Comparison of ENCODE assay signal across 1 cellular context in the genomic region with DNA sequence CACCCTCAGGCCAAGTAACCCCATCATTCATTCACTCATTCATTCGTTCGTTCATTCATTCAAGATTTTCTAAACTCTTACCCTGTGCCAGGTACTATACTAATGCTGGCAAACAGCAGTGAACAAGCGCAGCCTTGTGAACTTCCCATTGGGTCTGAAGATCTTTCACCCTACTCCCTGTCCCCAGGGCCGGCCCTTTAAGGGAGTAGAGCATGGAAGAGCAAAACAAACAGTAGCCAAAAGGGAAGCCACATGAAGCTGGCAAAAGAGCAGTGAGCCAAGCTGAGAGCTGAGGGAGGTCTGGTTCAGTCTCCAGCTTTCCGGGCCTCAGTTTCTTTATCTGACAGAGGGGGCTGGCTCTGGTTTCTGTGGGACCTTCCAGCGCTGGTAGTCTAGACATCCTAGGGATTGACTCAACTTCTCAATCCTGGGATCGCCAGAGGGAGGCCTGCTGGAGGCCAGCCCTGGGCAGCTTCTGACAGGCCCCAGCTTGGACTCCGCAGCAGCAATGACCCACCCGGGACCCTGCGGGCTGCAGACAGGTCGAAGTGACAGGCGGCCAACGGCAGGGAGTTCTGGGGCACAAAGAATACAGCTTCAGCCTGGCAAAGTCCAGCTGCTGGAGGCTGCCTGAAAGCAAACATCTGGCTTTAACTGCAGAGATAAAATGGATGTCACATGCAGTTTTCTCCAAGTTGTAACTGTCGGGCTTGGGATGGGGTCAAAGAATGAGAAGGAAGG.
TF ChIP-seq lines count a peak whose summit lies in the region.

No MANE protein-coding gene starts in this region.

TF ChIP-seq in IMR-90, 13 proteins besides CTCF, POLR2A, EP300 and RAD21 (continued from another document):
- TF ChIP-seq, protein P1, sequence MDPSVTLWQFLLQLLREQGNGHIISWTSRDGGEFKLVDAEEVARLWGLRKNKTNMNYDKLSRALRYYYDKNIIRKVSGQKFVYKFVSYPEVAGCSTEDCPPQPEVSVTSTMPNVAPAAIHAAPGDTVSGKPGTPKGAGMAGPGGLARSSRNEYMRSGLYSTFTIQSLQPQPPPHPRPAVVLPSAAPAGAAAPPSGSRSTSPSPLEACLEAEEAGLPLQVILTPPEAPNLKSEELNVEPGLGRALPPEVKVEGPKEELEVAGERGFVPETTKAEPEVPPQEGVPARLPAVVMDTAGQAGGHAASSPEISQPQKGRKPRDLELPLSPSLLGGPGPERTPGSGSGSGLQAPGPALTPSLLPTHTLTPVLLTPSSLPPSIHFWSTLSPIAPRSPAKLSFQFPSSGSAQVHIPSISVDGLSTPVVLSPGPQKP (IDR thresholded peaks at IDR 0.05; ENCODE audit: borderline replicate concordance, low read depth, low read length): no peak
